In genomic region chr1:30085814-30086770, GRCh38 we compare ENCODE assay signal across 1 cellular context.
A peak's percentile ranks its signal among the peaks of the same experiment; 100 is the strongest.
TF ChIP-seq lines count a peak whose summit lies in the region.

No MANE protein-coding gene starts in this region.

TF ChIP-seq in HEK293, 187 proteins besides CTCF, POLR2A, EP300 and RAD21 (continued from another document and continues in another):
- TF ChIP-seq, protein P1, sequence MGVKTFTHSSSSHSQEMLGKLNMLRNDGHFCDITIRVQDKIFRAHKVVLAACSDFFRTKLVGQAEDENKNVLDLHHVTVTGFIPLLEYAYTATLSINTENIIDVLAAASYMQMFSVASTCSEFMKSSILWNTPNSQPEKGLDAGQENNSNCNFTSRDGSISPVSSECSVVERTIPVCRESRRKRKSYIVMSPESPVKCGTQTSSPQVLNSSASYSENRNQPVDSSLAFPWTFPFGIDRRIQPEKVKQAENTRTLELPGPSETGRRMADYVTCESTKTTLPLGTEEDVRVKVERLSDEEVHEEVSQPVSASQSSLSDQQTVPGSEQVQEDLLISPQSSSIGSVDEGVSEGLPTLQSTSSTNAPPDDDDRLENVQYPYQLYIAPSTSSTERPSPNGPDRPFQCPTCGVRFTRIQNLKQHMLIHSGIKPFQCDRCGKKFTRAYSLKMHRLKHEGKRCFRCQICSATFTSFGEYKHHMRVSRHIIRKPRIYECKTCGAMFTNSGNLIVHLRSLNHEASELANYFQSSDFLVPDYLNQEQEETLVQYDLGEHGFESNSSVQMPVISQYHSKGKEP (tag by site-specific recombination; IDR thresholded peaks at IDR 0.05) = no peak
- TF ChIP-seq ZNF830 (tag by site-specific recombination; IDR thresholded peaks at IDR 0.05; ENCODE audit: low read depth) (no peak), ZNF549 (tag by site-specific recombination; IDR thresholded peaks at IDR 0.05) (no peak), ZBTB21 (tag by site-specific recombination; IDR thresholded peaks at IDR 0.05) (no peak), ZNF23 (tag by site-specific recombination; IDR thresholded peaks at IDR 0.05; ENCODE audit: borderline replicate concordance) (no peak), ZNF2 (tag by site-specific recombination; IDR thresholded peaks at IDR 0.05) (peak; percentile 61; the same call in 1 of the 2 replicates), ZNF654 (tag by site-specific recombination; IDR thresholded peaks at IDR 0.05; ENCODE audit: low read depth) (peak; percentile 52), PRDM1 (tag by site-specific recombination; IDR thresholded peaks at IDR 0.05) (peak; percentile 61; the same call in 1 of the 2 replicates), ZNF660 (tag by site-specific recombination; IDR thresholded peaks at IDR 0.05) (no peak), MEIS1 (CRISPR knock-in tag; IDR thresholded peaks at IDR 0.05; ENCODE audit: borderline replicate concordance) (no peak), ZBTB20 (tag by site-specific recombination; IDR thresholded peaks at IDR 0.05) (no peak), ZBTB48 (tag by site-specific recombination; IDR thresholded peaks at IDR 0.05) (0 out of 2 replicates have a peak, but pooled peaks have one; percentile 17), ZNF629 (tag by site-specific recombination; IDR thresholded peaks at IDR 0.05) (no peak), ZNF184 (tag by site-specific recombination; IDR thresholded peaks at IDR 0.05) (no peak), KLF7 (tag by site-specific recombination; IDR thresholded peaks at IDR 0.05; ENCODE audit: borderline replicate concordance) (peak; percentile 71; the same call in 1 of the 2 replicates), SALL2 (tag by site-specific recombination; IDR thresholded peaks at IDR 0.05; ENCODE audit: borderline replicate concordance) (peak; percentile 29; the same call in 1 of the 2 replicates), ZFP69B (tag by site-specific recombination; IDR thresholded peaks at IDR 0.05) (0 out of 2 replicates have a peak, but pooled peaks have one; percentile 27), ZNF692 (tag by site-specific recombination; IDR thresholded peaks at IDR 0.05) (0 out of 2 replicates have a peak, but pooled peaks have one; percentile 45), ZNF791 (tag by site-specific recombination; IDR thresholded peaks at IDR 0.05) (0 out of 2 replicates have a peak, but pooled peaks have one; percentile 39), HOXC10 (CRISPR knock-in tag; IDR thresholded peaks at IDR 0.05) (no peak), ZEB2 (tag by site-specific recombination; IDR thresholded peaks at IDR 0.05) (0 out of 2 replicates have a peak, but pooled peaks have one; percentile 33), SP3 (tag by site-specific recombination; IDR thresholded peaks at IDR 0.05) (peak; percentile 92), TRIM28 (IDR thresholded peaks at IDR 0.05; ENCODE audit: borderline replicate concordance, low read length) (no peak), ZNF211 (tag by site-specific recombination; IDR thresholded peaks at IDR 0.05; ENCODE audit: low read depth) (no peak), GLIS1 (tag by site-specific recombination; IDR thresholded peaks at IDR 0.05) (no peak; the same call in 1 of the 2 replicates), ZNF19 (tag by site-specific recombination; IDR thresholded peaks at IDR 0.05; ENCODE audit: low read depth) (no peak), ZNF433 (tag by site-specific recombination; IDR thresholded peaks at IDR 0.05; ENCODE audit: low read depth) (no peak), ZNF707 (tag by site-specific recombination; IDR thresholded peaks at IDR 0.05) (no peak), ZNF324 (tag by site-specific recombination; IDR thresholded peaks at IDR 0.05) (no peak), ZNF221 (tag by site-specific recombination; IDR thresholded peaks at IDR 0.05; ENCODE audit: borderline replicate concordance) (no peak), ZNF548 (tag by site-specific recombination; IDR thresholded peaks at IDR 0.05) (no peak), ZNF843 (tag by site-specific recombination; IDR thresholded peaks at IDR 0.05) (no peak), ZXDB (tag by site-specific recombination; IDR thresholded peaks at IDR 0.05) (no peak), ZBTB11 (tag by site-specific recombination; conservative IDR thresholded peaks at IDR 0.05; ENCODE audit: low read depth) (no peak), ZNF488 (tag by site-specific recombination; IDR thresholded peaks at IDR 0.05) (no peak), ZBTB26 (tag by site-specific recombination; optimal IDR thresholded peaks at IDR 0.05) (peak; percentile 16), ZNF701 (tag by site-specific recombination; IDR thresholded peaks at IDR 0.05) (no peak), KLF8 (tag by site-specific recombination; IDR thresholded peaks at IDR 0.05) (peak; percentile 79), ZNF398 (tag by site-specific recombination; IDR thresholded peaks at IDR 0.05) (peak; percentile 98), MZF1 (tag by site-specific recombination; IDR thresholded peaks at IDR 0.05; ENCODE audit: borderline replicate concordance) (no peak), ZNF266 (tag by site-specific recombination; IDR thresholded peaks at IDR 0.05; ENCODE audit: low read depth) (0 out of 2 replicates have a peak, but pooled peaks have one; percentile 18), ZNF175 (tag by site-specific recombination; IDR thresholded peaks at IDR 0.05) (no peak), KLF1 (tag by site-specific recombination; IDR thresholded peaks at IDR 0.05) (peak; percentile 91), ZNF202 (tag by site-specific recombination; IDR thresholded peaks at IDR 0.05; ENCODE audit: borderline replicate concordance) (no peak), ZNF623 (tag by site-specific recombination; IDR thresholded peaks at IDR 0.05) (no peak), ZIC2 (tag by site-specific recombination; IDR thresholded peaks at IDR 0.05) (peak; percentile 21; the same call in 1 of the 2 replicates), ZSCAN16 (tag by site-specific recombination; IDR thresholded peaks at IDR 0.05) (no peak), ZNF335 (tag by site-specific recombination; conservative IDR thresholded peaks at IDR 0.05) (0 out of 2 replicates have a peak, but pooled peaks have one; percentile 33), ZNF157 (tag by site-specific recombination; IDR thresholded peaks at IDR 0.05) (no peak; the same call in 1 of the 2 replicates), ZNF510 (tag by site-specific recombination; IDR thresholded peaks at IDR 0.05; ENCODE audit: insufficient replicate concordance) (no peak), MYNN (tag by site-specific recombination; IDR thresholded peaks at IDR 0.05; ENCODE audit: borderline replicate concordance) (no peak), SP2 (tag by site-specific recombination; IDR thresholded peaks at IDR 0.05) (peak; percentile 22; the same call in 1 of the 2 replicates)
- TF ChIP-seq, protein P2, sequence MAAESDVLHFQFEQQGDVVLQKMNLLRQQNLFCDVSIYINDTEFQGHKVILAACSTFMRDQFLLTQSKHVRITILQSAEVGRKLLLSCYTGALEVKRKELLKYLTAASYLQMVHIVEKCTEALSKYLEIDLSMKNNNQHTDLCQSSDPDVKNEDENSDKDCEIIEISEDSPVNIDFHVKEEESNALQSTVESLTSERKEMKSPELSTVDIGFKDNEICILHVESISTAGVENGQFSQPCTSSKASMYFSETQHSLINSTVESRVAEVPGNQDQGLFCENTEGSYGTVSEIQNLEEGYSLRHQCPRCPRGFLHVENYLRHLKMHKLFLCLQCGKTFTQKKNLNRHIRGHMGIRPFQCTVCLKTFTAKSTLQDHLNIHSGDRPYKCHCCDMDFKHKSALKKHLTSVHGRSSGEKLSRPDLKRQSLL (tag by site-specific recombination; IDR thresholded peaks at IDR 0.05) = no peak
- TF ChIP-seq, protein P3, sequence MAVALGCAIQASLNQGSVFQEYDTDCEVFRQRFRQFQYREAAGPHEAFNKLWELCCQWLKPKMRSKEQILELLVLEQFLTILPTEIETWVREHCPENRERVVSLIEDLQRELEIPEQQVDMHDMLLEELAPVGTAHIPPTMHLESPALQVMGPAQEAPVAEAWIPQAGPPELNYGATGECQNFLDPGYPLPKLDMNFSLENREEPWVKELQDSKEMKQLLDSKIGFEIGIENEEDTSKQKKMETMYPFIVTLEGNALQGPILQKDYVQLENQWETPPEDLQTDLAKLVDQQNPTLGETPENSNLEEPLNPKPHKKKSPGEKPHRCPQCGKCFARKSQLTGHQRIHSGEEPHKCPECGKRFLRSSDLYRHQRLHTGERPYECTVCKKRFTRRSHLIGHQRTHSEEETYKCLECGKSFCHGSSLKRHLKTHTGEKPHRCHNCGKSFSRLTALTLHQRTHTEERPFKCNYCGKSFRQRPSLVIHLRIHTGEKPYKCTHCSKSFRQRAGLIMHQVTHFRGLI (tag by site-specific recombination; IDR thresholded peaks at IDR 0.05) = 0 out of 2 replicates have a peak, but pooled peaks have one; percentile 30
- TF ChIP-seq, protein P4, sequence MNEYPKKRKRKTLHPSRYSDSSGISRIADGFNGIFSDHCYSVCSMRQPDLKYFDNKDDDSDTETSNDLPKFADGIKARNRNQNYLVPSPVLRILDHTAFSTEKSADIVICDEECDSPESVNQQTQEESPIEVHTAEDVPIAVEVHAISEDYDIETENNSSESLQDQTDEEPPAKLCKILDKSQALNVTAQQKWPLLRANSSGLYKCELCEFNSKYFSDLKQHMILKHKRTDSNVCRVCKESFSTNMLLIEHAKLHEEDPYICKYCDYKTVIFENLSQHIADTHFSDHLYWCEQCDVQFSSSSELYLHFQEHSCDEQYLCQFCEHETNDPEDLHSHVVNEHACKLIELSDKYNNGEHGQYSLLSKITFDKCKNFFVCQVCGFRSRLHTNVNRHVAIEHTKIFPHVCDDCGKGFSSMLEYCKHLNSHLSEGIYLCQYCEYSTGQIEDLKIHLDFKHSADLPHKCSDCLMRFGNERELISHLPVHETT (tag by site-specific recombination; IDR thresholded peaks at IDR 0.05) = no peak
